Comparison of ENCODE assay signal across 8 cellular contexts in the genomic region with DNA sequence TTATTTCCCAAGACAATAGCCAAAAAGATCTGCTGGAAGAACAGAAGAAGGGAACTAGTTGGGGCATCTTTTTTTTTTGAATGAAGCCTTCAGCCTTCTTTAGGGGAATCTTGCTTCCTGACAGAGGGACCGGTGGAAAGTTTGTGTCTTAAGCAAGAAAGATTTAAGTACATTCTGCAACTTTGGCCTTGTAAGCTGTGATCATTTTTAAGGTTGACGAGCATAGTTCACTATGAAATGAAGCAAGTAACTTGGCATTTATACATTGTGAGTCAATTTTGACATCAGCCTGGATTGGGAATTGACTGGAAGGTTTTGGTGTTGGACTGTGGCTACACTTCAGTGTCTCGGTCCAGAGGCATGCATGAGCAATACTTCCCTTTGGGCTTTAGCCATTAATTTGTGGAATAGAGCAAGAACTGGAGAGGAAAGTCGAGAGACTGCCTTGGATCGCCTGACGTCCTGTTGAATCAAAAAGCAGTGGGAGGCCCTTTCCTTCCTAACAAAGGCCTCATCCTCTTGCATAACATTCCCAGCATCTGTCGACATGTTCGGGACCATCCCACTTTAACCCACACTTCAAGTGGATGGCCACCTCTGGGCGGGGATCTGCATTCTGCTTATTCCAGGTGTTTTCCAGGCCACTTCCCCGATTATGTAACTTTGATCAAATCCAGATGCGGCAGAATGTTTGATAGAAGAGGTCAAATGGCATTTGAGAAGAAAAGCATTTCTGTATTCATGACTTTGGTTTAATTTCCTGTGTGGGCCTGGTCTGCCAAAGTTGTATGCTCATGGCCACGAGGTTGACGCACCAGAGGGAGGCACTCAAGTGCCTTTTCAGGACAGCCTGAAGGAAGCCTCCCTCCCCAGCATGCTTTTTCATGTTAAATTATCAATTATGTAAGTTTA. TPM values are rescaled to one million over a fixed set of nuclear protein-coding genes. Genes with fewer than 3 reads are reported as not detected.
DNase-seq lines count a peak whose midpoint lies in the region; ATAC-seq and TF ChIP-seq lines count a peak whose summit lies in the region.

No MANE protein-coding gene starts in this region.

- WGBS in ectodermal cell, 2 experiments: 46 to 49% methylated on average over 13 of the region's 13 CpGs
- WGBS in lower leg skin, 2 donors: 13 to 17% methylated on average over 13 of the region's 13 CpGs
- 37 to 43% methylated on average over 11 to 13 of the region's 13 CpGs for WGBS in upper lobe of left lung, 2 donors

- H3K36me3 Mint-ChIP-seq in CD14-positive monocyte: no peaks in the 10 kb centered on the region

- peak in 2 of 4 donors; percentile 2 to 52 for TF ChIP-seq EP300 in upper lobe of left lung (IDR thresholded peaks at IDR 0.05)

- H3K4me3 ChIP-seq in ectodermal cell (ENCODE audit: insufficient read depth, low read depth, low read length): no peak overlapping the region
- no peak overlapping the region for H3K4me3 ChIP-seq in lower leg skin (ENCODE audit: low read depth, poor library complexity, severe bottlenecking)
- H3K4me3 ChIP-seq in upper lobe of left lung: no peak overlapping the region
- H3K4me3 ChIP-seq in OCI-LY7 (ENCODE audit: low read depth, low read length, poor library complexity, severe bottlenecking): no peak overlapping the region

- no TSS peak for BruUV-seq in OCI-LY7 (replicated peaks; lab: Mats Ljungman, UMichigan)

- H3K27ac Mint-ChIP-seq in CD14-positive monocyte: peak overlapping the region in 1 of 7 donors; percentile 6

- intact Hi-C loops in lower leg skin (cut with DNase I; ENCODE audit: low total_unique reads): no loop called here
- intact Hi-C loops in OCI-LY7 (cut with micrococcal nuclease; ENCODE audit: unreplicated experiment): no loop called here
- intact Hi-C loops in CD14-positive monocyte (cut with micrococcal nuclease): no loop called here

- H2AFZ ChIP-seq in OCI-LY7 (ENCODE audit: low read length): no peak overlapping the region

- H3K4me3 Mint-ChIP-seq in CD14-positive monocyte: no peak overlapping the region

- peaks cover 22% of the 10 kb centered on the region for H3K4me1 ChIP-seq in ectodermal cell (ENCODE audit: control insufficient read depth, insufficient read depth, low read length)
- H3K4me1 ChIP-seq in upper lobe of left lung: peaks cover 30 to 50% (median 38%) of the 10 kb centered on the region in 4 donors
- no peaks in the 10 kb centered on the region for H3K4me1 ChIP-seq in OCI-LY7 (ENCODE audit: insufficient read depth, low read length, poor library complexity, severe bottlenecking)

- CTCF ChIA-PET in OCI-LY7 (lab: Charles Lee; ENCODE audit: unreplicated experiment): no interaction called here

- peaks cover 20% of the 10 kb centered on the region for H3K4me1 Mint-ChIP-seq in CD14-positive monocyte

- H3K36me3 ChIP-seq in ectodermal cell (ENCODE audit: control insufficient read depth, insufficient read depth, low read length): no peaks in the 10 kb centered on the region
- H3K36me3 ChIP-seq in upper lobe of left lung: no peaks in the 10 kb centered on the region
- H3K36me3 ChIP-seq in OCI-LY7 (ENCODE audit: insufficient read depth, low read length): no peaks in the 10 kb centered on the region

- TF ChIP-seq CTCF in lower leg skin (IDR thresholded peaks at IDR 0.05): no peak
- TF ChIP-seq CTCF in upper lobe of left lung (IDR thresholded peaks at IDR 0.05): no peak
- TF ChIP-seq CTCF in OCI-LY7 (conservative IDR thresholded peaks at IDR 0.05; ENCODE audit: low read length): no peak
- no peak for TF ChIP-seq CTCF in CD14-positive monocyte (IDR thresholded peaks at IDR 0.05)

- H3K27ac ChIP-seq in ectodermal cell (ENCODE audit: insufficient read depth, low read depth, low read length, poor library complexity, severe bottlenecking): peak overlapping the region; percentile 51
- peak overlapping the region; percentile 80 to 86 (median 82) for H3K27ac ChIP-seq in upper lobe of left lung
- H3K27ac ChIP-seq in OCI-LY7 (ENCODE audit: low read depth, low read length, poor library complexity, severe bottlenecking): no peak overlapping the region

- H3K27me3 Mint-ChIP-seq in CD14-positive monocyte (ENCODE audit: low read depth in 3 of 3): peaks cover 0 to 1% (median 1%) of the 10 kb centered on the region in 3 donors

- no peak for TF ChIP-seq POLR2A in lower leg skin (IDR thresholded peaks at IDR 0.05)
- no peak for TF ChIP-seq POLR2A in upper lobe of left lung (IDR thresholded peaks at IDR 0.05)

- no peaks in the 10 kb centered on the region for H3K9me2 ChIP-seq in OCI-LY7 (ENCODE audit: insufficient read depth, low read length)

- H3K79me2 ChIP-seq in OCI-LY7 (ENCODE audit: insufficient read depth, low read depth, low read length): no peaks in the 10 kb centered on the region

- H3K9me3 ChIP-seq in ectodermal cell (ENCODE audit: control insufficient read depth, low read length) (no peaks in the 10 kb centered on the region), upper lobe of left lung (no peaks in the 10 kb centered on the region), OCI-LY7 (ENCODE audit: low read length) (no peaks in the 10 kb centered on the region)

- H3K27me3 ChIP-seq in ectodermal cell (ENCODE audit: control insufficient read depth, insufficient read depth, low read length, poor library complexity, severe bottlenecking): no peaks in the 10 kb centered on the region
- H3K27me3 ChIP-seq in upper lobe of left lung: no peaks in the 10 kb centered on the region

- DNase-seq in NCI-H226: peak; percentile 99
- DNase-seq in lower leg skin (ENCODE audit: low spot score in 2 of 2): peak; percentile 90 to 95
- DNase-seq in upper lobe of left lung: peak in 1 of 2 donors; percentile 55
- DNase-seq in OCI-LY7 (ENCODE audit: low spot score): no peak
- DNase-seq in NAMALWA (ENCODE audit: low spot score): no peak
- DNase-seq in CD14-positive monocyte (ENCODE audit: low spot score): no peak

- H3K9me3 Mint-ChIP-seq in CD14-positive monocyte: peaks cover 0 to 3% (median 0%) of the 10 kb centered on the region in 7 donors

- ATAC-seq in upper lobe of left lung (ENCODE audit: low FRiP score in 2 of 2) (peak; percentile 87 to 90), HG03025 (IDR thresholded peaks at IDR 0.05; ENCODE audit: low FRiP score, unreplicated experiment) (no peak)

- POLR2A ChIA-PET in OCI-LY7 (lab: Charles Lee): interaction anchor here (0.7 kb wide), 1 partner anchor 17 kb away, joined by 4 read pairs; no protein-coding TSS in a partner anchor

- H4K20me1 ChIP-seq in OCI-LY7 (ENCODE audit: insufficient read depth, low read length): no peaks in the 10 kb centered on the region; the same call in 1 of the 2 replicates

- H3K4me2 ChIP-seq in OCI-LY7 (ENCODE audit: low read length): no peak overlapping the region

RNA-seq across cellular contexts. Expression of a gene that starts 12.5 kb away (rescaled TPM):
- 102 TPM for polyA plus RNA-seq in ectodermal cell (2013, experiment 1 of 4)
- 111 TPM for polyA plus RNA-seq in ectodermal cell (2013, experiment 2 of 4)
- 67.2 TPM for polyA plus RNA-seq in ectodermal cell (2013, experiment 3 of 4)
- polyA plus RNA-seq in ectodermal cell (2013, experiment 4 of 4): 73.6 TPM
- total RNA-seq in lower leg skin (10 to 100 TPM; 21.2 to 47.2 (median 34.3) TPM), upper lobe of left lung (10 to 100 TPM; 39.8 to 56.5 (median 47.0) TPM), OCI-LY7 (2022) (28.3 and 33.7 TPM in 2 replicates)
- 7.8 and 8.1 TPM in 2 replicates for total RNA-seq in OCI-LY7 (2014; rRNA removed; shearing (Covaris generic))
- 1 to 10 TPM; 4.5 to 8.0 TPM for polyA plus RNA-seq in CD14-positive monocyte

RNA-seq across cellular contexts. Expression of a gene that starts 49.0 kb away (rescaled TPM):
- polyA plus RNA-seq in ectodermal cell (2013, experiment 1 of 4): not detected
- not detected for polyA plus RNA-seq in ectodermal cell (2013, experiment 2 of 4)
- not detected for polyA plus RNA-seq in ectodermal cell (2013, experiment 3 of 4)
- polyA plus RNA-seq in ectodermal cell (2013, experiment 4 of 4): not detected
- total RNA-seq in lower leg skin (not detected), upper lobe of left lung (not detected), OCI-LY7 (2022) (not detected in 2 replicates)
- not detected in 2 replicates for total RNA-seq in OCI-LY7 (2014; rRNA removed; shearing (Covaris generic))
- under 1 TPM; 0.18 to 0.21 TPM for polyA plus RNA-seq in CD14-positive monocyte

Comparison
In these comparisons a context has a peak if more than half of its experiments do, and no peak if none do; other contexts are left out.
1. DNase-seq: peak in NCI-H226 (single experiment) and lower leg skin (2 of 2); none in OCI-LY7 (single experiment), NAMALWA (single experiment) and CD14-positive monocyte (single experiment).